In genomic region chr1:19425643-19426245, GRCh38 we compare ENCODE assay signal across 1 cellular context.
A peak's percentile ranks its signal among the peaks of the same experiment; 100 is the strongest.
TF ChIP-seq lines count a peak whose summit lies in the region.

No MANE protein-coding gene starts in this region.

TF ChIP-seq in liver, 16 proteins besides CTCF, POLR2A, EP300 and RAD21 (continued from another document):
- TF ChIP-seq, protein P1, sequence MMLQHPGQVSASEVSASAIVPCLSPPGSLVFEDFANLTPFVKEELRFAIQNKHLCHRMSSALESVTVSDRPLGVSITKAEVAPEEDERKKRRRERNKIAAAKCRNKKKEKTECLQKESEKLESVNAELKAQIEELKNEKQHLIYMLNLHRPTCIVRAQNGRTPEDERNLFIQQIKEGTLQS (IDR thresholded peaks at IDR 0.05): peak; percentile 58
- TF ChIP-seq RXRA (IDR thresholded peaks at IDR 0.05) (peak; percentile 71 to 87), HNF4G (IDR thresholded peaks at IDR 0.05) (peak; percentile 95), ZBTB33 (IDR thresholded peaks at IDR 0.05) (peak; percentile 72)
